Comparison of ENCODE assay signal across 13 cellular contexts in genomic region chr3:195802261-195802701, GRCh38. TPM values are rescaled to one million over a fixed set of nuclear protein-coding genes. Genes with fewer than 3 reads are reported as not detected.
DNase-seq lines count a peak whose midpoint lies in the region.
"Had no signal": no experiment of that assay in that cellular context is flagged by ENCODE, and none has a peak within 500 bp of the region (broad histone marks: within the 10 kb centered on the region; RNA-seq: fewer than 3 reads in every experiment).

No MANE protein-coding gene starts in this region.

- peaks cover 14% of the 10 kb centered on the region for H3K4me1 ChIP-seq in stomach smooth muscle (ENCODE audit: control insufficient read depth, insufficient read depth, low read length)

- H3K4me1 Mint-ChIP-seq in activated CD4-positive, alpha-beta memory T cell treated with anti-CD3 and anti-CD28 coated beads, Interleukin-2, amount 10 ng/mL, durations not matched to agents 7 days and 5 days: peaks cover 55% of the 10 kb centered on the region

- H3K9me3 Mint-ChIP-seq in activated CD4-positive, alpha-beta memory T cell treated with anti-CD3 and anti-CD28 coated beads, Interleukin-2, amount 10 ng/mL, durations not matched to agents 7 days and 5 days: peaks cover 30% of the 10 kb centered on the region

- peak; percentile 38 to 54 for DNase-seq in activated T-cell treated with anti-CD3 and anti-CD28 coated beads, Interleukin-2, amount 50 U/mL, for 48 hours
- DNase-seq in activated T-cell treated with anti-CD3 and anti-CD28 coated beads for 4 hours (no peak), left kidney (ENCODE audit: low read depth, low spot score) (peak; percentile 71), AG20443 (ENCODE audit: low spot score) (no peak), H4 (ENCODE audit: low spot score) (no peak), NCI-H524 treated with DMSO at 0.1 percent for 48 hours (lab: John Stamatoyannopoulos, UW) (no peak)
- peak; percentile 64 for DNase-seq in activated CD4-positive, alpha-beta memory T cell treated with anti-CD3 and anti-CD28 coated beads, Interleukin-2, amount 10 ng/mL, durations not matched to agents 7 days and 5 days
- DNase-seq: effector CD8-positive, alpha-beta T cell; mammary epithelial cell; PC-9; right cardiac atrium had no signal

- H3K36me3 Mint-ChIP-seq in activated CD4-positive, alpha-beta memory T cell treated with anti-CD3 and anti-CD28 coated beads, Interleukin-2, amount 10 ng/mL, durations not matched to agents 7 days and 5 days (ENCODE audit: low read depth): peaks cover 47% of the 10 kb centered on the region

- peaks cover 13% of the 10 kb centered on the region for H3K27me3 Mint-ChIP-seq in activated CD4-positive, alpha-beta memory T cell treated with anti-CD3 and anti-CD28 coated beads, Interleukin-2, amount 10 ng/mL, durations not matched to agents 7 days and 5 days

- H3K27ac Mint-ChIP-seq in activated CD4-positive, alpha-beta memory T cell treated with anti-CD3 and anti-CD28 coated beads, Interleukin-2, amount 10 ng/mL, durations not matched to agents 7 days and 5 days: peak overlapping the region; percentile 71

- H3K4me3 ChIP-seq in stomach smooth muscle (ENCODE audit: low read length in 2 of 2): peak overlapping the region; percentile 50 to 71
- H3K4me3 ChIP-seq: adrenal gland, PC-9 had no signal

- H3K9ac ChIP-seq in stomach smooth muscle (ENCODE audit: low read length in 2 of 2): peak overlapping the region in 1 of 2 donors; percentile 52

- no peaks in the 10 kb centered on the region for H3K36me3 ChIP-seq in stomach smooth muscle (ENCODE audit: control insufficient read depth in 2 of 2, insufficient read depth in 2 of 2, low read length in 2 of 2)
- H3K36me3 ChIP-seq: adrenal gland had no signal

- H3K27me3 ChIP-seq in stomach smooth muscle (ENCODE audit: control insufficient read depth in 1 of 2, insufficient read depth in 2 of 2, low read length in 2 of 2): no peaks in the 10 kb centered on the region
- H3K27me3 ChIP-seq: adrenal gland had no signal

- POLR2A ChIA-PET in activated CD4-positive, alpha-beta memory T cell treated with anti-CD3 and anti-CD28 coated beads, Interleukin-2, amount 10 ng/mL, durations not matched to agents 7 days and 5 days (lab: Charles Lee): no interaction called here

- CTCF ChIA-PET in activated CD4-positive, alpha-beta memory T cell treated with anti-CD3 and anti-CD28 coated beads, Interleukin-2, amount 10 ng/mL, durations not matched to agents 7 days and 5 days (lab: Charles Lee): interaction anchor here (1.1 to 2.9 kb wide), 2 partner anchors 48 to 92 kb away, joined by 3 to 9 read pairs; no protein-coding TSS in a partner anchor

- peak overlapping the region; percentile 49 for H3K27ac ChIP-seq in stomach smooth muscle (ENCODE audit: low read length)
- H3K27ac ChIP-seq: adrenal gland, PC-9 had no signal

- H3K4me3 Mint-ChIP-seq in activated CD4-positive, alpha-beta memory T cell treated with anti-CD3 and anti-CD28 coated beads, Interleukin-2, amount 10 ng/mL, durations not matched to agents 7 days and 5 days: peak overlapping the region; percentile 42

- H3K9me3 ChIP-seq in stomach smooth muscle (ENCODE audit: control insufficient read depth in 2 of 2, low read length in 2 of 2): no peaks in the 10 kb centered on the region
- H3K9me3 ChIP-seq: adrenal gland had no signal

RNA-seq across cellular contexts. Expression of gene MUC4, which starts 9.4 kb away (rescaled TPM):
- total RNA-seq in activated CD4-positive, alpha-beta memory T cell treated with anti-CD3 and anti-CD28 coated beads, Interleukin-2, amount 10 ng/mL, durations not matched to agents 7 days and 5 days: under 1 TPM; 0.08 to 0.15 TPM
- not detected in 2 replicates for total RNA-seq in H4 (2014; rRNA removed; shearing (Covaris generic))
- total RNA-seq: mammary epithelial cell had no signal

Comparison
In these comparisons a context has a peak if more than half of its experiments do, and no peak if none do; other contexts are left out.
1. DNase-seq: peak in activated T-cell treated with anti-CD3 and anti-CD28 coated beads, Interleukin-2, amount 50 U/mL, for 48 hours (2 of 2), activated CD4-positive, alpha-beta memory T cell treated with anti-CD3 and anti-CD28 coated beads, Interleukin-2, amount 10 ng/mL, durations not matched to agents 7 days and 5 days (single experiment) and left kidney (single experiment); none in activated T-cell treated with anti-CD3 and anti-CD28 coated beads for 4 hours (single experiment), AG20443 (single experiment), H4 (single experiment) and NCI-H524 treated with DMSO at 0.1 percent for 48 hours (single experiment).